ENCODE assay signal across 22 cellular contexts in genomic region chr20:57033994-57034393, GRCh38.
DNase-seq lines count a peak whose midpoint lies in the region; ATAC-seq and TF ChIP-seq lines count a peak whose summit lies in the region.
"Had no signal": no experiment of that assay in that cellular context is flagged by ENCODE, and none has a peak within 500 bp of the region (broad histone marks: within the 10 kb centered on the region; RNA-seq: fewer than 3 reads in every experiment).

No MANE protein-coding gene starts in this region.

- H3K9me3 ChIP-seq in MG63 (peaks cover 13% of the 10 kb centered on the region), stomach (peaks cover 0 to 10% (median 4%) of the 10 kb centered on the region in 4 donors)
- H3K9me3 ChIP-seq: Peyer's patch, SK-N-SH had no signal

- peaks cover 4% of the 10 kb centered on the region for H3K9me3 Mint-ChIP-seq in type B pancreatic cell

- WGBS in stomach, 5 donors: 63 to 83% (median 75%) methylated on average over 5 of the region's 5 CpGs

- no peaks in the 10 kb centered on the region for H3K27me3 ChIP-seq in MG63
- H3K27me3 ChIP-seq in brain microvascular endothelial cell (replicated peaks): no peaks in the 10 kb centered on the region
- H3K27me3 ChIP-seq in stomach: peaks cover 0 to 60% (median 0%) of the 10 kb centered on the region in 3 donors
- H3K27me3 ChIP-seq: Peyer's patch had no signal

- no peak overlapping the region for H3K4me3 Mint-ChIP-seq in type B pancreatic cell
- H3K4me3 Mint-ChIP-seq: T-cell had no signal

- in situ Hi-C loops in brain microvascular endothelial cell (cut with HindIII; ENCODE audit: low pct_ligation_motif_present, low sequenced_read_pairs): no loop called here

- no peaks in the 10 kb centered on the region for H3K36me3 Mint-ChIP-seq in type B pancreatic cell
- H3K36me3 Mint-ChIP-seq: T-cell had no signal

- H3K4me3 ChIP-seq in MG63 (no peak overlapping the region), brain microvascular endothelial cell (ENCODE audit: low read depth, low read length) (no peak overlapping the region), stomach (no peak overlapping the region)
- H3K4me3 ChIP-seq: Peyer's patch had no signal

- no peaks in the 10 kb centered on the region for H3K36me3 ChIP-seq in MG63
- H3K36me3 ChIP-seq in brain microvascular endothelial cell (replicated peaks): no peaks in the 10 kb centered on the region
- H3K36me3 ChIP-seq in stomach: no peaks in the 10 kb centered on the region
- H3K36me3 ChIP-seq: Peyer's patch had no signal

- H3K4me1 Mint-ChIP-seq in type B pancreatic cell (ENCODE audit: unreplicated experiment): peaks cover 43% of the 10 kb centered on the region
- H3K4me1 Mint-ChIP-seq: T-cell had no signal

- TF ChIP-seq POLR2A in stomach (IDR thresholded peaks at IDR 0.05): no peak

- DNase-seq in ELR (ENCODE audit: low read depth): peak; percentile 79
- peak; percentile 75 for DNase-seq in MG63
- peak; percentile 20 for DNase-seq in brain microvascular endothelial cell
- DNase-seq in type B pancreatic cell (ENCODE audit: extremely low spot score, unreplicated experiment): no peak
- DNase-seq in middle frontal gyrus (ENCODE audit: extremely low spot score, low spot score): no peak
- no peak for DNase-seq in stomach
- DNase-seq: C1 segment of cervical spinal cord, GDM1, GOT3, IMR-90, Karpas-422, MM.1S, NCI-H1092 treated with DMSO at 0.1 percent for 48 hours, NCI-H146, NCI-H2029 treated with DMSO at 0.1 percent for 48 hours, NCI-H2171, NCI-H526 treated with DMSO at 0.1 percent for 48 hours, Peyer's patch, SHP77 treated with DMSO at 0.1 percent for 48 hours, SK-N-SH, T-cell had no signal

- no peaks in the 10 kb centered on the region for H3K4me1 ChIP-seq in stomach
- H3K4me1 ChIP-seq: Peyer's patch had no signal

- H3K27ac ChIP-seq in brain microvascular endothelial cell: no peak overlapping the region
- no peak overlapping the region for H3K27ac ChIP-seq in stomach
- H3K27ac ChIP-seq: Peyer's patch had no signal

- H3K27ac Mint-ChIP-seq in type B pancreatic cell: peak overlapping the region; percentile 55
- H3K27ac Mint-ChIP-seq: T-cell had no signal

- ATAC-seq in HG03196 (IDR thresholded peaks at IDR 0.05; ENCODE audit: unreplicated experiment): no peak
- ATAC-seq: T-cell had no signal

- TF ChIP-seq EP300 in stomach (IDR thresholded peaks at IDR 0.05): no peak

- TF ChIP-seq CTCF in brain microvascular endothelial cell (IDR thresholded peaks at IDR 0.05; ENCODE audit: low read depth, low read length, missing control alignments): no peak
- no peak for TF ChIP-seq CTCF in type B pancreatic cell (conservative IDR thresholded peaks at IDR 0.05)
- no peak for TF ChIP-seq CTCF in stomach (IDR thresholded peaks at IDR 0.05)

- intact Hi-C loops in stomach (cut with DNase I; ENCODE audit: low total_unique reads): no loop called here

- H3K27me3 Mint-ChIP-seq in type B pancreatic cell: peaks cover 22% of the 10 kb centered on the region

Comparison
In these comparisons a context has a peak if more than half of its experiments do, and no peak if none do; other contexts are left out.
1. DNase-seq: peak in ELR (single experiment), MG63 (single experiment) and brain microvascular endothelial cell (single experiment); none in type B pancreatic cell (single experiment), middle frontal gyrus (single experiment) and stomach (single experiment).